13 cellular contexts compared by ENCODE assay signal in the genomic region with DNA sequence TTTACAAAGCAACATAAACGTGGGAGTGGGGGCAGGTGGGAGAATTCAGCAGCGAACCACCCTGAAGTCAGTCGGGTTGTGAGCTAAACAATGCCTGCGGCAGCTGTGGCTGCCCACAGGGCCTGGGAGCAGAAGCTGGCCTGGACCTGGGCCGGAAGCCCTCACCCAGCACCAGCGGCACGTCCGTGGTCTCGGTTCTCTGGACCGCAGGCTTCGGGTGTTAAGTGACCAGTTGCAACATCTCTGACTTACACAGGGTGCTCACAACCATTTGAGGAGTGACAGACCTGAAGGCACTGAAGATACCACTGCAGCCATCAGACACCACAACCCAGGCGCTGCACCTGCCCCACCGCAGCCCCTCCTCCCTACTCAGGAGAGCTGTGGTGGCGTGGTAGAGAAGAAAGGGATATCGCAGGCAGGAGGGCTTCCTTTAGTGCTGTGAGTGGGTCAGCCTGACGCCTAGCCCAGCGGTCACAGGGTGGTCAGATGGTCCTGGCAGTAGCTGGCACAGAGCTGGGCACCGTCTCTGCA. TPM values are rescaled to one million over a fixed set of nuclear protein-coding genes. Genes with fewer than 3 reads are reported as not detected.
"Had no signal": no experiment of that assay in that cellular context is flagged by ENCODE, and none has a peak within 500 bp of the region (broad histone marks: within the 10 kb centered on the region; RNA-seq: fewer than 3 reads in every experiment).

No MANE protein-coding gene starts in this region.

- H3K36me3 ChIP-seq: cardiac muscle cell, lower lobe of right lung, tibial nerve had no signal

- H3K27me3 Mint-ChIP-seq: activated B cell treated with CpG ODN at 0.5 μM for 24 hours had no signal

- H3K9me3 ChIP-seq: lower lobe of right lung, tibial nerve had no signal

- DNase-seq: activated B cell treated with CpG ODN at 0.5 μM for 24 hours; activated CD4-positive, alpha-beta T cell treated with anti-CD3 and anti-CD28 coated beads, Interleukin-2, amount 10 ng/mL, durations not matched to agents 7 days and 5 days; activated CD8-positive, alpha-beta memory T cell treated with anti-CD3 and anti-CD28 coated beads for 24 hours; activated naive CD4-positive, alpha-beta T cell treated with Interleukin-2 at 50 U/mL for 16 hours; activated naive CD8-positive, alpha-beta T cell treated with anti-CD3 and anti-CD28 coated beads, Interleukin-2, amount 50 U/mL, for 24 hours; lower lobe of right lung; nephron progenitor cell; small intestine had no signal

- H3K9ac ChIP-seq: parathyroid adenoma had no signal

- H3K27ac ChIP-seq: cardiac muscle cell, lower lobe of right lung, parathyroid adenoma, tibial nerve had no signal

- H3K4me3 Mint-ChIP-seq: activated B cell treated with CpG ODN at 0.5 μM for 24 hours; activated CD4-positive, alpha-beta T cell treated with anti-CD3 and anti-CD28 coated beads, Interleukin-2, amount 10 ng/mL, durations not matched to agents 7 days and 5 days; activated naive CD8-positive, alpha-beta T cell treated with anti-CD3 and anti-CD28 coated beads, Interleukin-2, amount 50 U/mL, for 24 hours; nephron progenitor cell had no signal

- H3K4me3 ChIP-seq: cardiac muscle cell, lower lobe of right lung, tibial nerve had no signal

- ATAC-seq: activated naive CD8-positive, alpha-beta T cell treated with anti-CD3 and anti-CD28 coated beads, Interleukin-2, amount 50 U/mL, for 24 hours; esophagus mucosa; lower lobe of right lung had no signal

- H3K4me1 ChIP-seq: parathyroid adenoma had no signal

- H3K9me3 Mint-ChIP-seq: activated B cell treated with CpG ODN at 0.5 μM for 24 hours; activated CD4-positive, alpha-beta T cell treated with anti-CD3 and anti-CD28 coated beads, Interleukin-2, amount 10 ng/mL, durations not matched to agents 7 days and 5 days; activated naive CD8-positive, alpha-beta T cell treated with anti-CD3 and anti-CD28 coated beads, Interleukin-2, amount 50 U/mL, for 24 hours; nephron progenitor cell had no signal

- H2AFZ ChIP-seq: parathyroid adenoma had no signal

- H3K27ac Mint-ChIP-seq: activated B cell treated with CpG ODN at 0.5 μM for 24 hours; activated CD4-positive, alpha-beta T cell treated with anti-CD3 and anti-CD28 coated beads, Interleukin-2, amount 10 ng/mL, durations not matched to agents 7 days and 5 days; activated naive CD8-positive, alpha-beta T cell treated with anti-CD3 and anti-CD28 coated beads, Interleukin-2, amount 50 U/mL, for 24 hours; nephron progenitor cell had no signal

- H3K79me2 ChIP-seq: parathyroid adenoma had no signal

RNA-seq across cellular contexts. Expression of gene CBFA2T3, which starts 33.8 kb away (rescaled TPM):
- total RNA-seq: activated CD4-positive, alpha-beta T cell treated with anti-CD3 and anti-CD28 coated beads, Interleukin-2, amount 10 ng/mL, durations not matched to agents 7 days and 5 days; renal cortical epithelial cell had no signal
